Comparison of ENCODE assay signal across 7 cellular contexts in genomic region chr1:147598631-147599361, GRCh38. TPM values are rescaled to one million over a fixed set of nuclear protein-coding genes. Genes with fewer than 3 reads are reported as not detected.
DNase-seq lines count a peak whose midpoint lies in the region; ATAC-seq and TF ChIP-seq lines count a peak whose summit lies in the region.

No MANE protein-coding gene starts in this region.

- H3K9ac ChIP-seq in liver (ENCODE audit: low read depth in 1 of 2, low read length in 2 of 2) = peak overlapping the region in 1 of 2 donors; percentile 64

- TF ChIP-seq CTCF in choroid plexus epithelial cell (conservative IDR thresholded peaks at IDR 0.05; ENCODE audit: low read depth, low read length) (peak; percentile 1), liver (IDR thresholded peaks at IDR 0.05; ENCODE audit: low read depth, low read length, missing input control) (no peak)

- peak; percentile 1 for ATAC-seq in HG03280 (IDR thresholded peaks at IDR 0.05; ENCODE audit: unreplicated experiment)

- no peaks in the 10 kb centered on the region for H3K36me3 ChIP-seq in liver (ENCODE audit: control insufficient read depth in 4 of 4, insufficient read depth in 3 of 4, low read depth in 1 of 4, low read length in 3 of 4)

- H3K9me3 ChIP-seq in liver (ENCODE audit: control insufficient read depth in 4 of 4, low read length in 3 of 4) = no peaks in the 10 kb centered on the region

- peak; percentile 17 for DNase-seq in GM19238 (ENCODE audit: insufficient read length, low spot score)
- peak; percentile 49 for DNase-seq in UCSD-AML1 (lab: John Stamatoyannopoulos, UW; ENCODE audit: unreplicated experiment)
- no peak for DNase-seq in choroid plexus epithelial cell (ENCODE audit: low read depth)
- DNase-seq in stimulated activated CD4-positive, alpha-beta T cell treated with anti-CD3 and anti-CD28 coated beads, TNF-alpha, amount 100 ng/mL, for 24 hours (ENCODE audit: low read depth in 3 of 3) = peak in 2 of 3 experiments; percentile 11 to 14
- DNase-seq in LoVo (ENCODE audit: low spot score) = no peak

- H3K4me3 ChIP-seq in choroid plexus epithelial cell (ENCODE audit: low read depth, low read length) (peak overlapping the region; percentile 79), liver (ENCODE audit: low read depth in 1 of 3, low read length in 3 of 3) (peak overlapping the region; percentile 75 to 99 (median 90))

- WGBS in liver = 7% methylated on average over 30 of the region's 30 CpGs

- TF ChIP-seq RAD21 in liver (IDR thresholded peaks at IDR 0.05) = no peak

- H3K4me1 ChIP-seq in liver (ENCODE audit: control insufficient read depth in 4 of 4, insufficient read depth in 4 of 4, low read length in 3 of 4) = peaks cover 0 to 18% (median 12%) of the 10 kb centered on the region in 4 donors

- H3K27ac ChIP-seq in liver (ENCODE audit: low read depth in 1 of 2, low read length in 2 of 2) = peak overlapping the region; percentile 70 to 81

- H3K27me3 ChIP-seq in liver (ENCODE audit: control insufficient read depth in 4 of 4, insufficient read depth in 4 of 4, low read length in 3 of 4) = no peaks in the 10 kb centered on the region

TF ChIP-seq in liver, 16 proteins besides CTCF, POLR2A, EP300 and RAD21:
- TF ChIP-seq EGR1 (IDR thresholded peaks at IDR 0.05; ENCODE audit: low read depth in 2 of 2) (no peak), ZBTB33 (IDR thresholded peaks at IDR 0.05) (no peak), TAF1 (conservative IDR thresholded peaks at IDR 0.05) (no peak), GABPA (IDR thresholded peaks at IDR 0.05 in 1 of 2, conservative IDR thresholded peaks at IDR 0.05 in 1 of 2) (no peak), JUND (IDR thresholded peaks at IDR 0.05) (no peak), HNF4A (conservative IDR thresholded peaks at IDR 0.05) (no peak), HNF4G (IDR thresholded peaks at IDR 0.05) (no peak), RXRA (IDR thresholded peaks at IDR 0.05) (no peak), FOXA1 (IDR thresholded peaks at IDR 0.05) (no peak), FOXA2 (IDR thresholded peaks at IDR 0.05) (no peak), SP1 (IDR thresholded peaks at IDR 0.05) (no peak), YY1 (IDR thresholded peaks at IDR 0.05) (no peak)
- TF ChIP-seq, protein P1, sequence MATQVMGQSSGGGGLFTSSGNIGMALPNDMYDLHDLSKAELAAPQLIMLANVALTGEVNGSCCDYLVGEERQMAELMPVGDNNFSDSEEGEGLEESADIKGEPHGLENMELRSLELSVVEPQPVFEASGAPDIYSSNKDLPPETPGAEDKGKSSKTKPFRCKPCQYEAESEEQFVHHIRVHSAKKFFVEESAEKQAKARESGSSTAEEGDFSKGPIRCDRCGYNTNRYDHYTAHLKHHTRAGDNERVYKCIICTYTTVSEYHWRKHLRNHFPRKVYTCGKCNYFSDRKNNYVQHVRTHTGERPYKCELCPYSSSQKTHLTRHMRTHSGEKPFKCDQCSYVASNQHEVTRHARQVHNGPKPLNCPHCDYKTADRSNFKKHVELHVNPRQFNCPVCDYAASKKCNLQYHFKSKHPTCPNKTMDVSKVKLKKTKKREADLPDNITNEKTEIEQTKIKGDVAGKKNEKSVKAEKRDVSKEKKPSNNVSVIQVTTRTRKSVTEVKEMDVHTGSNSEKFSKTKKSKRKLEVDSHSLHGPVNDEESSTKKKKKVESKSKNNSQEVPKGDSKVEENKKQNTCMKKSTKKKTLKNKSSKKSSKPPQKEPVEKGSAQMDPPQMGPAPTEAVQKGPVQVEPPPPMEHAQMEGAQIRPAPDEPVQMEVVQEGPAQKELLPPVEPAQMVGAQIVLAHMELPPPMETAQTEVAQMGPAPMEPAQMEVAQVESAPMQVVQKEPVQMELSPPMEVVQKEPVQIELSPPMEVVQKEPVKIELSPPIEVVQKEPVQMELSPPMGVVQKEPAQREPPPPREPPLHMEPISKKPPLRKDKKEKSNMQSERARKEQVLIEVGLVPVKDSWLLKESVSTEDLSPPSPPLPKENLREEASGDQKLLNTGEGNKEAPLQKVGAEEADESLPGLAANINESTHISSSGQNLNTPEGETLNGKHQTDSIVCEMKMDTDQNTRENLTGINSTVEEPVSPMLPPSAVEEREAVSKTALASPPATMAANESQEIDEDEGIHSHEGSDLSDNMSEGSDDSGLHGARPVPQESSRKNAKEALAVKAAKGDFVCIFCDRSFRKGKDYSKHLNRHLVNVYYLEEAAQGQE (IDR thresholded peaks at IDR 0.05) = no peak
- TF ChIP-seq, protein P2, sequence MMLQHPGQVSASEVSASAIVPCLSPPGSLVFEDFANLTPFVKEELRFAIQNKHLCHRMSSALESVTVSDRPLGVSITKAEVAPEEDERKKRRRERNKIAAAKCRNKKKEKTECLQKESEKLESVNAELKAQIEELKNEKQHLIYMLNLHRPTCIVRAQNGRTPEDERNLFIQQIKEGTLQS (IDR thresholded peaks at IDR 0.05) = no peak
- TF ChIP-seq, protein P3, sequence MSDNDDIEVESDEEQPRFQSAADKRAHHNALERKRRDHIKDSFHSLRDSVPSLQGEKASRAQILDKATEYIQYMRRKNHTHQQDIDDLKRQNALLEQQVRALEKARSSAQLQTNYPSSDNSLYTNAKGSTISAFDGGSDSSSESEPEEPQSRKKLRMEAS (IDR thresholded peaks at IDR 0.05) = no peak

RNA-seq across cellular contexts. Expression of gene BCL9, which starts 57.5 kb away (rescaled TPM):
- 1 to 10 TPM; 2.3 to 2.8 TPM for total RNA-seq in liver
- 1 to 10 TPM; 1.4 to 5.0 TPM for polyA plus RNA-seq in liver

Comparison
In these comparisons a context has a peak if more than half of its experiments do, and no peak if none do; other contexts are left out.
1. DNase-seq: peak in GM19238 (single experiment), UCSD-AML1 (single experiment) and stimulated activated CD4-positive, alpha-beta T cell treated with anti-CD3 and anti-CD28 coated beads, TNF-alpha, amount 100 ng/mL, for 24 hours (2 of 3); none in choroid plexus epithelial cell (single experiment) and LoVo (single experiment).